Comparison of ENCODE assay signal across 8 cellular contexts in the genomic region with DNA sequence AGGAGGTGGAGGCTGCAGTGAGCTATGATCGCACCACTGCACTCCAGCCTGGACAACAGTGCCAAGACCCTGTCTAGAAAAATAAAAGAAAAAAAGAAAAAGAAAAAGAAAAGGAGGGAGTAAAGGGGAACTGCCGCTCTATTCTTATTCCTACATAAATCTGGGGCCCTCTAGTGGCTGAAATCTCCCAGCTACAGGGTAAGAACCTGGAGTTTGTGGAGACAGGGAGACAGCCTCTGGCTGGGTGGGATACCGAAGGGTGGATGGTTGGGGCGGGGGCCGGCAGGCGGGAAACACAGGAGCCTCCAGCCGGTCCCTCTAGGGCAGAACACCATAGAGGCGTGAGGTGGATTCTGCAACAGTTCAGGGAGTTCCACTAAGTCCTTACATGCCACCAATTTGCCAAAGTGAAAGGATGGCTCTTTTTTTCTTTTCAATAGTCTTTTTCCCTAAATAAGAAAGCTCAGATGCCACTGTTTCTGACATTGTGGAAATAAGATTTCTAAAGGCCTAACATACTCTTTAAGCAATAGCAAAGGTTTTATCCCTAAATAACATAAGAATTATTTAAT.
A peak's percentile ranks its signal among the peaks of the same experiment; 100 is the strongest.
DNase-seq lines count a peak whose midpoint lies in the region; ATAC-seq and TF ChIP-seq lines count a peak whose summit lies in the region.

No MANE protein-coding gene starts in this region.

- TF ChIP-seq CTCF in RWPE2 (IDR thresholded peaks at IDR 0.05; ENCODE audit: poor library complexity, severe bottlenecking) (peak; percentile 72), gastroesophageal sphincter (IDR thresholded peaks at IDR 0.05) (peak; percentile 25 to 58 (median 39)), sigmoid colon (IDR thresholded peaks at IDR 0.05) (peak; percentile 4 to 50 (median 40))

- intact Hi-C loops in sigmoid colon (cut with DNase I) = no loop called here

- DNase-seq in stimulated activated CD4-positive, alpha-beta T cell treated with anti-CD3 and anti-CD28 coated beads, Interleukin-15, amount 100 ng/mL, for 24 hours = peak; percentile 20
- no peak for DNase-seq in stimulated activated CD4-positive, alpha-beta T cell treated with anti-CD3 and anti-CD28 coated beads, Interleukin-1b, Interleukin-23, amount 100 ng/mL, for 48 hours
- DNase-seq in RWPE2 (ENCODE audit: low spot score) = no peak
- no peak for DNase-seq in sigmoid colon
- DNase-seq in NCI-H1048 (lab: John Stamatoyannopoulos, UW) = no peak

- WGBS in gastroesophageal sphincter (ENCODE audit: low coverage in 1 of 2), 2 donors = 67 to 68% methylated on average over 3 to 6 of the region's 8 CpGs
- 80 to 94% methylated on average over 8 of the region's 8 CpGs for WGBS in sigmoid colon, 2 donors

- 0 out of 3 replicates have a peak, but pooled peaks have one; percentile 44 for ATAC-seq in RWPE2 (ENCODE audit: low read depth)
- ATAC-seq in gastroesophageal sphincter = peak; percentile 34
- ATAC-seq in activated CD4-positive, CD25-positive, alpha-beta regulatory T cell treated with anti-CD3 and anti-CD28 coated beads, Interleukin-2, amount 50 U/mL, for 24 hours = no peak
- ATAC-seq in GM19023 (IDR thresholded peaks at IDR 0.05; ENCODE audit: unreplicated experiment) = no peak

- no peaks in the 10 kb centered on the region for H3K4me1 ChIP-seq in RWPE2 (ENCODE audit: insufficient read depth, poor library complexity, severe bottlenecking)
- H3K4me1 ChIP-seq in gastroesophageal sphincter = peaks cover 3 to 79% (median 3%) of the 10 kb centered on the region in 3 donors
- peaks cover 0 to 75% (median 55%) of the 10 kb centered on the region in 4 donors for H3K4me1 ChIP-seq in sigmoid colon

- H3K27ac ChIP-seq in RWPE2 (ENCODE audit: poor library complexity, severe bottlenecking) (no peak overlapping the region), gastroesophageal sphincter (peak overlapping the region; percentile 59 to 80 (median 77)), sigmoid colon (peak overlapping the region; percentile 70 to 83 (median 76))

- no peak for TF ChIP-seq EP300 in gastroesophageal sphincter (IDR thresholded peaks at IDR 0.05)
- no peak for TF ChIP-seq EP300 in sigmoid colon (IDR thresholded peaks at IDR 0.05)

- H3K27me3 ChIP-seq in RWPE2 (ENCODE audit: insufficient read depth, poor library complexity, severe bottlenecking) (no peaks in the 10 kb centered on the region), gastroesophageal sphincter (no peaks in the 10 kb centered on the region), sigmoid colon (no peaks in the 10 kb centered on the region)

- TF ChIP-seq POLR2A in gastroesophageal sphincter (IDR thresholded peaks at IDR 0.05) (no peak), sigmoid colon (IDR thresholded peaks at IDR 0.05) (no peak)

- H3K4me3 ChIP-seq in RWPE2 (ENCODE audit: severe bottlenecking) = no peak overlapping the region
- H3K4me3 ChIP-seq in gastroesophageal sphincter = no peak overlapping the region
- no peak overlapping the region for H3K4me3 ChIP-seq in sigmoid colon

- H3K36me3 ChIP-seq in RWPE2 (ENCODE audit: low read depth) = peaks cover 23% of the 10 kb centered on the region
- H3K36me3 ChIP-seq in gastroesophageal sphincter = peaks cover 0 to 72% of the 10 kb centered on the region in 2 donors
- H3K36me3 ChIP-seq in sigmoid colon = peaks cover 12 to 91% (median 55%) of the 10 kb centered on the region in 4 donors

- H3K9me3 ChIP-seq in RWPE2 (ENCODE audit: severe bottlenecking) (no peaks in the 10 kb centered on the region), gastroesophageal sphincter (no peaks in the 10 kb centered on the region), sigmoid colon (no peaks in the 10 kb centered on the region)

Comparison
In these comparisons a context has a peak if more than half of its experiments do, and no peak if none do; other contexts are left out.
1. ATAC-seq: peak in RWPE2 (single experiment) and gastroesophageal sphincter (single experiment); none in activated CD4-positive, CD25-positive, alpha-beta regulatory T cell treated with anti-CD3 and anti-CD28 coated beads, Interleukin-2, amount 50 U/mL, for 24 hours (0 of 2) and GM19023 (single experiment).
2. Peak in every context shown above with its lines, with median percentiles within 50 percentile points of each other: CTCF ChIP-seq.